ENCODE assay signal across 25 cellular contexts in genomic region chr2:229598227-229598626, GRCh38.
DNase-seq lines count a peak whose midpoint lies in the region; ATAC-seq, FAIRE-seq and TF ChIP-seq lines count a peak whose summit lies in the region.
"Had no signal": no experiment of that assay in that cellular context is flagged by ENCODE, and none has a peak within 500 bp of the region (broad histone marks: within the 10 kb centered on the region; RNA-seq: fewer than 3 reads in every experiment).

No MANE protein-coding gene starts in this region.

- no peak overlapping the region for H3K9ac ChIP-seq in PC-3 (ENCODE audit: low read length)
- H3K9ac ChIP-seq in HepG2 (ENCODE audit: insufficient read depth, low read depth, low read length) = no peak overlapping the region
- H3K9ac ChIP-seq: BLaER1 treated with 17β-estradiol and CSF1 and Interleukin-3, amounts not matched to agents 10 nM and 100 nM; GM23248 had no signal

- in situ Hi-C loops in HepG2 (cut with HindIII; ENCODE audit: extremely low pct_ligation_motif_present, low pct_unique_long_range_greater_than_20kb) = no loop called here

- no peaks in the 10 kb centered on the region for H3K79me2 ChIP-seq in PC-3 (ENCODE audit: low read length)
- no peaks in the 10 kb centered on the region for H3K79me2 ChIP-seq in HepG2 (ENCODE audit: insufficient read depth, low read length)

- H3K36me3 ChIP-seq in PC-3 (ENCODE audit: low read depth, low read length) (no peaks in the 10 kb centered on the region), HepG2 (replicated peaks in 1 of 2; ENCODE audit: control insufficient read depth in 1 of 2, insufficient read depth in 2 of 2, low read length in 2 of 2) (no peaks in the 10 kb centered on the region)
- no peaks in the 10 kb centered on the region for H3K36me3 ChIP-seq in naive thymus-derived CD4-positive, alpha-beta T cell (ENCODE audit: control insufficient read depth in 2 of 3, insufficient read depth in 3 of 3, low read length in 3 of 3)
- H3K36me3 ChIP-seq: BE2C; BLaER1 treated with 17β-estradiol and CSF1 and Interleukin-3, amounts not matched to agents 10 nM and 100 nM had no signal

- CTCF ChIA-PET in PC-3 (lab: Charles Lee) (no interaction called here), HepG2 (lab: Yijun Ruan, JAX; ENCODE audit: low intra/inter-chr PET ratio, low total read pairs) (no interaction called here)
- CTCF ChIA-PET in naive thymus-derived CD4-positive, alpha-beta T cell (lab: Charles Lee) = no interaction called here

- peaks cover 35% of the 10 kb centered on the region for H3K4me1 ChIP-seq in PC-3 (ENCODE audit: insufficient read depth, low read length)
- H3K4me1 ChIP-seq in naive thymus-derived CD4-positive, alpha-beta T cell (ENCODE audit: control insufficient read depth in 2 of 2, insufficient read depth in 2 of 2, low read length in 2 of 2) = no peaks in the 10 kb centered on the region
- H3K4me1 ChIP-seq in HepG2 (ENCODE audit: insufficient read depth, low read length) = no peaks in the 10 kb centered on the region
- H3K4me1 ChIP-seq: A549, BE2C had no signal

- POLR2A ChIA-PET in PC-3 (lab: Charles Lee; ENCODE audit: unreplicated experiment) = no interaction called here
- POLR2A ChIA-PET in naive thymus-derived CD4-positive, alpha-beta T cell (lab: Charles Lee) = no interaction called here
- POLR2A ChIA-PET in HepG2 (lab: Yijun Ruan, JAX) = no interaction called here

- intact Hi-C loops in PC-3 (cut with micrococcal nuclease) (no loop called here), HepG2 (cut with micrococcal nuclease; ENCODE audit: unreplicated experiment) (no loop called here)
- intact Hi-C loops in naive thymus-derived CD4-positive, alpha-beta T cell (cut with micrococcal nuclease) = no loop called here

- no peaks in the 10 kb centered on the region for H3F3A ChIP-seq in PC-3 (ENCODE audit: low read length, unreplicated experiment)

- H4K20me1 ChIP-seq in PC-3 (ENCODE audit: low read length) (no peaks in the 10 kb centered on the region), HepG2 (ENCODE audit: insufficient read depth, low read length) (no peaks in the 10 kb centered on the region)
- H4K20me1 ChIP-seq: BLaER1 treated with 17β-estradiol and CSF1 and Interleukin-3, amounts not matched to agents 10 nM and 100 nM had no signal

- 0% methylated on average over 3 of the region's 3 CpGs for WGBS in HepG2 (ENCODE audit: low lambda C conversion rate)

- no peak overlapping the region for H2AFZ ChIP-seq in PC-3 (ENCODE audit: low read length)
- no peak overlapping the region for H2AFZ ChIP-seq in HepG2 (ENCODE audit: low read length)
- H2AFZ ChIP-seq: GM23248 had no signal

- TF ChIP-seq RAD21 in HepG2 (CRISPR knock-in tag; IDR thresholded peaks at IDR 0.05) = no peak

- DNase-seq in H54 (ENCODE audit: insufficient read length, low spot score) (no peak), PC-3 (peak; percentile 63), epithelial cell of esophagus (ENCODE audit: low read depth) (peak; percentile 44), HepG2 (ENCODE audit: low spot score) (no peak)
- no peak for DNase-seq in naive thymus-derived CD4-positive, alpha-beta T cell
- DNase-seq: 8988T; ACHN; AML-193; BE2C; Calu3; CD4-positive, alpha-beta T cell; CD8-positive, alpha-beta memory T cell; DMS53; DMS79 treated with DMSO at 0.1 percent for 48 hours; GF-D8; GM23248; H9; HFFc6 had no signal

- H3K27me3 Mint-ChIP-seq in naive thymus-derived CD4-positive, alpha-beta T cell = peaks cover 4 to 49% (median 36%) of the 10 kb centered on the region in 5 donors

- no peak overlapping the region for H3K4me3 ChIP-seq in PC-3 (ENCODE audit: low read length)
- H3K4me3 ChIP-seq in epithelial cell of esophagus (ENCODE audit: low read length) = no peak overlapping the region
- no peak overlapping the region for H3K4me3 ChIP-seq in naive thymus-derived CD4-positive, alpha-beta T cell (ENCODE audit: low read length)
- H3K4me3 ChIP-seq in HepG2 (replicated peaks in 1 of 3; ENCODE audit: insufficient read depth in 1 of 3, low read depth in 2 of 3, low read length in 3 of 3) = no peak overlapping the region
- H3K4me3 ChIP-seq: A549; BLaER1 treated with 17β-estradiol and CSF1 and Interleukin-3, amounts not matched to agents 10 nM and 100 nM; GM23248 had no signal

- no peak for TF ChIP-seq EP300 in HepG2 (IDR thresholded peaks at IDR 0.05; ENCODE audit: low read depth in 2 of 2, low read length in 2 of 2)
- TF ChIP-seq EP300 in HepG2 (CRISPR knock-in tag; IDR thresholded peaks at IDR 0.05; ENCODE audit: borderline replicate concordance) = no peak

- no TSS peak for BruUV-seq in PC-3 (replicated peaks; lab: Mats Ljungman, UMichigan)
- BruUV-seq in HepG2 (replicated peaks; lab: Mats Ljungman, UMichigan) = no TSS peak

- H3K27me3 ChIP-seq in PC-3 (ENCODE audit: low read length) (no peaks in the 10 kb centered on the region), HepG2 (ENCODE audit: control insufficient read depth in 1 of 2, insufficient read depth in 2 of 2, low read length in 2 of 2) (no peaks in the 10 kb centered on the region; a peak in 1 of 5 replicates)
- H3K27me3 ChIP-seq in naive thymus-derived CD4-positive, alpha-beta T cell (ENCODE audit: control insufficient read depth in 2 of 2, insufficient read depth in 2 of 2, low read length in 2 of 2) = no peaks in the 10 kb centered on the region
- H3K27me3 ChIP-seq: BE2C; BLaER1 treated with 17β-estradiol and CSF1 and Interleukin-3, amounts not matched to agents 10 nM and 100 nM had no signal

- no peaks in the 10 kb centered on the region for H3K9me2 ChIP-seq in PC-3 (replicated peaks; ENCODE audit: low read length)

- H3K9me3 Mint-ChIP-seq in naive thymus-derived CD4-positive, alpha-beta T cell = peaks cover 0 to 3% (median 0%) of the 10 kb centered on the region in 11 donors
- H3K9me3 Mint-ChIP-seq: CD4-positive, alpha-beta T cell; H9; HFFc6 had no signal

- no peaks in the 10 kb centered on the region for H3K36me3 Mint-ChIP-seq in naive thymus-derived CD4-positive, alpha-beta T cell
- H3K36me3 Mint-ChIP-seq: CD14-positive monocyte; CD8-positive, alpha-beta memory T cell had no signal

- ATAC-seq in PC-3 (peak; percentile 40; the same call in 1 of the 2 replicates), GM21381 (IDR thresholded peaks at IDR 0.05; ENCODE audit: unreplicated experiment) (no peak), HepG2 (no peak)
- no peak for ATAC-seq in naive thymus-derived CD4-positive, alpha-beta T cell
- ATAC-seq: A549 had no signal

- no peak overlapping the region for H3K4me3 Mint-ChIP-seq in naive thymus-derived CD4-positive, alpha-beta T cell
- H3K4me3 Mint-ChIP-seq: CD4-positive, alpha-beta T cell; CD8-positive, alpha-beta memory T cell; H9; HFFc6 had no signal

- H3K4me1 Mint-ChIP-seq in naive thymus-derived CD4-positive, alpha-beta T cell = no peaks in the 10 kb centered on the region
- H3K4me1 Mint-ChIP-seq: CD14-positive monocyte; CD8-positive, alpha-beta memory T cell; H9 had no signal

- no peak for TF ChIP-seq CTCF in PC-3 (conservative IDR thresholded peaks at IDR 0.05; ENCODE audit: low read depth, low read length)
- TF ChIP-seq CTCF in epithelial cell of esophagus (IDR thresholded peaks at IDR 0.05; ENCODE audit: insufficient read depth, low read depth, low read length, missing control alignments) = no peak
- TF ChIP-seq CTCF in HepG2 (CRISPR knock-in tag; IDR thresholded peaks at IDR 0.05) = no peak

- FAIRE-seq in H54 (lab: Jason Lieb, UNC) = peak; percentile 53
- no peak for FAIRE-seq in HepG2 (lab: Jason Lieb, UNC)
- FAIRE-seq: A549, GM12891, GM18507, H1 had no signal

- H3K27ac ChIP-seq in PC-3 (ENCODE audit: low read length) = no peak overlapping the region
- H3K27ac ChIP-seq in naive thymus-derived CD4-positive, alpha-beta T cell (ENCODE audit: low read depth, low read length) = no peak overlapping the region
- H3K27ac ChIP-seq in HepG2 (ENCODE audit: extremely low read length, insufficient read depth, low read length) = no peak overlapping the region
- H3K27ac ChIP-seq: A549; BLaER1 treated with 17β-estradiol and CSF1 and Interleukin-3, amounts not matched to agents 10 nM and 100 nM; GM23248 had no signal

- no peak overlapping the region for H3K27ac Mint-ChIP-seq in naive thymus-derived CD4-positive, alpha-beta T cell
- H3K27ac Mint-ChIP-seq: CD14-positive monocyte; CD4-positive, alpha-beta T cell; H9; HFFc6 had no signal

- no peak overlapping the region for H3K4me2 ChIP-seq in PC-3 (ENCODE audit: low read length)
- no peak overlapping the region for H3K4me2 ChIP-seq in HepG2 (ENCODE audit: low read depth, low read length)
- H3K4me2 ChIP-seq: A549; BLaER1 treated with 17β-estradiol and CSF1 and Interleukin-3, amounts not matched to agents 10 nM and 100 nM had no signal

- no peak for TF ChIP-seq POLR2A in H54 (IDR thresholded peaks at IDR 0.05; ENCODE audit: low read depth, low read length)
- TF ChIP-seq POLR2A in HepG2 (IDR thresholded peaks at IDR 0.05; ENCODE audit: insufficient read depth in 1 of 2, low read depth in 2 of 2, low read length in 2 of 2) = no peak

- H3K9me3 ChIP-seq in PC-3 (ENCODE audit: low read length) (no peaks in the 10 kb centered on the region), HepG2 (ENCODE audit: low read length) (no peaks in the 10 kb centered on the region)
- no peaks in the 10 kb centered on the region for H3K9me3 ChIP-seq in naive thymus-derived CD4-positive, alpha-beta T cell (ENCODE audit: control insufficient read depth in 2 of 3, low read length in 3 of 3)
- H3K9me3 ChIP-seq: A549; BE2C; BLaER1 treated with 17β-estradiol and CSF1 and Interleukin-3, amounts not matched to agents 10 nM and 100 nM had no signal

TF ChIP-seq in HepG2, 621 proteins besides CTCF, POLR2A, EP300 and RAD21:
- TF ChIP-seq MAFK (conservative IDR thresholded peaks at IDR 0.05 in 1 of 2, IDR thresholded peaks at IDR 0.05 in 1 of 2; ENCODE audit: low read length in 2 of 2) (0 out of 4 replicates have a peak, but pooled peaks of 1 of the 2 experiments have one; percentile 7), ZNF451 (CRISPR knock-in tag; IDR thresholded peaks at IDR 0.05) (no peak), RCOR2 (CRISPR knock-in tag; IDR thresholded peaks at IDR 0.05) (no peak)
TF ChIP-seq in HepG2: peak in this region for 1.

Comparison
In these comparisons a context has a peak if more than half of its experiments do, and no peak if none do; other contexts are left out.
1. DNase-seq: peak in PC-3 (single experiment) and epithelial cell of esophagus (single experiment); none in H54 (single experiment), naive thymus-derived CD4-positive, alpha-beta T cell (0 of 9) and HepG2 (single experiment).